In the genomic region with DNA sequence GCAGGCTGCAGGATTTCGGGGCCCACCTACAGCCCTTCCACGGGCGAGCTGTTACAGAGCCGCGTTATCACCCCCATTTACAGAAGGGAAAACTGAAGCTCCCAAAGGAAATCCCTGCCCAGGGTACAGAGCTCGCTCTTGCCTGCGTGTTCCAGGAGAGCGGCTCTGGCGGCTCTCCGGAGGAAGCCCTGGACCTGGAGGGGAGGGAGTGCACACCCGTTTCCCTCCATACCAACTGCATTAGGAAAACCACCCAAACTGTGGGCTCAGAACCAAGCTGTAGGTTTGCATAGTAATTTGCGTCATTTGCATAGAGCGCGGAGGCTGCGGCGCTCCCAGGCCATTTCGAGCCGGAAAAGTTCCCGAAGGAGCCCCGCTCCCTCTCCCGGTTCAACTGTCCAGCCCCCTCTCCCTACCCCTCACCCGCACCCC, we compare ENCODE assay signal across 8 cellular contexts. TPM values are rescaled to one million over a fixed set of nuclear protein-coding genes. Genes with fewer than 3 reads are reported as not detected.
DNase-seq lines count a peak whose midpoint lies in the region; ATAC-seq and TF ChIP-seq lines count a peak whose summit lies in the region.

No MANE protein-coding gene starts in this region.

- H3K4me1 ChIP-seq in Peyer's patch = peaks cover 0 to 9% (median 2%) of the 10 kb centered on the region in 4 donors
- no peaks in the 10 kb centered on the region for H3K4me1 ChIP-seq in urinary bladder (ENCODE audit: insufficient read depth)

- TF ChIP-seq CTCF in Peyer's patch (IDR thresholded peaks at IDR 0.05) (no peak), dorsolateral prefrontal cortex (IDR thresholded peaks at IDR 0.05 in 54 of 56, conservative IDR thresholded peaks at IDR 0.05 in 2 of 56; ENCODE audit: low read depth in 1 of 56, partially characterized antibody in 56 of 56) (no peak), mesothelial cell of epicardium (IDR thresholded peaks at IDR 0.05; ENCODE audit: unreplicated experiment) (no peak)

- H3K27me3 ChIP-seq in Peyer's patch (no peaks in the 10 kb centered on the region), dorsolateral prefrontal cortex (no peaks in the 10 kb centered on the region)

- DNase-seq in activated T-cell treated with anti-CD3 and anti-CD28 coated beads for 24 hours (ENCODE audit: low read depth) (peak; percentile 20), Peyer's patch (no peak), dorsolateral prefrontal cortex (peak in 1 of 10 donors; percentile 48), mesothelial cell of epicardium (ENCODE audit: low spot score in 2 of 2, unreplicated experiment in 2 of 2) (peak in 1 of 2 experiments; percentile 61)
- DNase-seq in activated T-cell treated with anti-CD3 and anti-CD28 coated beads, Interleukin-2, amount 50 U/mL, for 1 hour = no peak

- H3K4me3 Mint-ChIP-seq in mesothelial cell of epicardium = peak overlapping the region; percentile 78

- H3K4me1 Mint-ChIP-seq in mesothelial cell of epicardium = peaks cover 12% of the 10 kb centered on the region

- no peaks in the 10 kb centered on the region for H3K36me3 ChIP-seq in Peyer's patch
- no peaks in the 10 kb centered on the region for H3K36me3 ChIP-seq in urinary bladder (ENCODE audit: insufficient read depth)

- ATAC-seq in HG02973 (IDR thresholded peaks at IDR 0.05; ENCODE audit: unreplicated experiment) (peak; percentile 18), GM18861 (IDR thresholded peaks at IDR 0.05; ENCODE audit: unreplicated experiment) (no peak)

- H3K9me3 ChIP-seq in Peyer's patch = no peaks in the 10 kb centered on the region

- no peaks in the 10 kb centered on the region for H3K36me3 Mint-ChIP-seq in mesothelial cell of epicardium

- under 1% methylated on average over 22 of the region's 22 CpGs for WGBS in urinary bladder

- H3K27ac Mint-ChIP-seq in mesothelial cell of epicardium = peak overlapping the region; percentile 81

- H3K9me3 Mint-ChIP-seq in mesothelial cell of epicardium = no peaks in the 10 kb centered on the region

- peaks cover 3% of the 10 kb centered on the region for H3K27me3 Mint-ChIP-seq in mesothelial cell of epicardium (ENCODE audit: low read depth)

- peak overlapping the region; percentile 63 to 77 (median 65) for H3K4me3 ChIP-seq in Peyer's patch
- peak overlapping the region; percentile 57 to 91 (median 77) for H3K4me3 ChIP-seq in dorsolateral prefrontal cortex
- peak overlapping the region; percentile 50 for H3K4me3 ChIP-seq in urinary bladder (ENCODE audit: low read depth, low read length)

- peak overlapping the region; percentile 77 to 85 (median 78) for H3K27ac ChIP-seq in Peyer's patch
- H3K27ac ChIP-seq in dorsolateral prefrontal cortex = peak overlapping the region; percentile 75 to 99 (median 96)
- no peak overlapping the region for H3K27ac ChIP-seq in urinary bladder (ENCODE audit: low read depth)

- intact Hi-C loops in dorsolateral prefrontal cortex (cut with DNase I) = loop anchor here (1.0 to 5.0 kb wide), 7 partner anchors 25 to 227 kb away; a partner anchor contains a TSS

- TF ChIP-seq POLR2A in Peyer's patch (IDR thresholded peaks at IDR 0.05) = no peak

RNA-seq across cellular contexts. Expression of a gene that starts 24.7 kb away (rescaled TPM):
- total RNA-seq in Peyer's patch = 10 to 100 TPM in 3 of 4 donors, 1 to 10 TPM in 1; 3.3 to 39.1 (median 17.2) TPM
- 100 to 1,000 TPM; 101 to 272 (median 186) TPM for total RNA-seq in dorsolateral prefrontal cortex
- total RNA-seq in mesothelial cell of epicardium = 21.5 to 24.0 TPM (median 21.9 TPM) in 3 replicates
- 13.4 TPM for total RNA-seq in urinary bladder
- 6.1 TPM for polyA plus RNA-seq in urinary bladder

RNA-seq across cellular contexts. Expression of a gene that starts 27.0 kb away (rescaled TPM):
- 1 to 10 TPM in 1 of 4 donors, under 1 TPM in 1, not detected in 2; 0.80 to 3.3 TPM for total RNA-seq in Peyer's patch
- total RNA-seq in dorsolateral prefrontal cortex = 1 to 10 TPM in 68 of 120 experiments, under 1 TPM in 48, not detected in 4; 0.14 to 9.4 (median 1.1) TPM
- total RNA-seq in mesothelial cell of epicardium = 0.75 to 1.3 TPM (median 1.0 TPM) in 3 replicates
- 0.90 TPM for total RNA-seq in urinary bladder
- 5.7 TPM for polyA plus RNA-seq in urinary bladder
